Comparison of ENCODE assay signal across 21 cellular contexts in genomic region chr20:24753136-24753535, GRCh38.
A peak's percentile ranks its signal among the peaks of the same experiment; 100 is the strongest.
DNase-seq lines count a peak whose midpoint lies in the region; ATAC-seq and TF ChIP-seq lines count a peak whose summit lies in the region.
"Had no signal": no experiment of that assay in that cellular context is flagged by ENCODE, and none has a peak within 500 bp of the region (broad histone marks: within the 10 kb centered on the region; RNA-seq: fewer than 3 reads in every experiment).

No MANE protein-coding gene starts in this region.

- no peak for TF ChIP-seq CTCF in type B pancreatic cell (conservative IDR thresholded peaks at IDR 0.05)

- H3K27ac Mint-ChIP-seq in activated CD8-positive, alpha-beta memory T cell treated with anti-CD3 and anti-CD28 coated beads, Interleukin-2, amount 10 ng/mL, durations not matched to agents 7 days and 5 days = no peak overlapping the region
- H3K27ac Mint-ChIP-seq in type B pancreatic cell = no peak overlapping the region
- H3K27ac Mint-ChIP-seq: CD14-positive monocyte had no signal

- H3K4me1 Mint-ChIP-seq in activated CD8-positive, alpha-beta memory T cell treated with anti-CD3 and anti-CD28 coated beads, Interleukin-2, amount 10 ng/mL, durations not matched to agents 7 days and 5 days = no peaks in the 10 kb centered on the region
- peaks cover 25% of the 10 kb centered on the region for H3K4me1 Mint-ChIP-seq in type B pancreatic cell (ENCODE audit: unreplicated experiment)
- H3K4me1 Mint-ChIP-seq: CD14-positive monocyte had no signal

- no peak for ATAC-seq in activated CD8-positive, alpha-beta memory T cell treated with anti-CD3 and anti-CD28 coated beads, Interleukin-2, amount 10 ng/mL, durations not matched to agents 7 days and 5 days
- no peak for ATAC-seq in left lobe of liver
- no peak for ATAC-seq in GM18517 (IDR thresholded peaks at IDR 0.05; ENCODE audit: unreplicated experiment)
- no peak for ATAC-seq in HG02885 (IDR thresholded peaks at IDR 0.05; ENCODE audit: poor library complexity, unreplicated experiment)

- DNase-seq in activated CD8-positive, alpha-beta memory T cell treated with anti-CD3 and anti-CD28 coated beads, Interleukin-2, amount 10 ng/mL, durations not matched to agents 7 days and 5 days = peak; percentile 5
- DNase-seq in activated CD8-positive, alpha-beta memory T cell treated with anti-CD3 and anti-CD28 coated beads, Interleukin-2, amount 50 U/mL, for 4 hours = no peak
- DNase-seq in Jurkat, Clone E6-1 (ENCODE audit: low read depth, low spot score) = peak; percentile 25
- peak; percentile 28 for DNase-seq in left lobe of liver (ENCODE audit: low spot score)
- peak; percentile 25 for DNase-seq in type B pancreatic cell (ENCODE audit: extremely low spot score, unreplicated experiment)
- DNase-seq in medulla oblongata (ENCODE audit: extremely low spot score) = no peak
- DNase-seq: AML-193, DMS53, EL, GF-D8, Kasumi-1, NCI-H187, NCI-H2227 treated with DMSO at 0.1 percent for 48 hours, NCI-H510A, PC-9, RPMI8226, SHP77 treated with DMSO at 0.1 percent for 48 hours had no signal

- no peak overlapping the region for H3K4me3 ChIP-seq in Jurkat, Clone E6-1 (ENCODE audit: low read length)
- H3K4me3 ChIP-seq: PC-9, SK-N-MC had no signal

- CTCF ChIA-PET in activated CD8-positive, alpha-beta memory T cell treated with anti-CD3 and anti-CD28 coated beads, Interleukin-2, amount 10 ng/mL, durations not matched to agents 7 days and 5 days (lab: Charles Lee) = no interaction called here

- no peak overlapping the region for H3K4me3 Mint-ChIP-seq in activated CD8-positive, alpha-beta memory T cell treated with anti-CD3 and anti-CD28 coated beads, Interleukin-2, amount 10 ng/mL, durations not matched to agents 7 days and 5 days
- no peak overlapping the region for H3K4me3 Mint-ChIP-seq in type B pancreatic cell
- H3K4me3 Mint-ChIP-seq: CD14-positive monocyte had no signal

- no peaks in the 10 kb centered on the region for H3K9me3 Mint-ChIP-seq in activated CD8-positive, alpha-beta memory T cell treated with anti-CD3 and anti-CD28 coated beads, Interleukin-2, amount 10 ng/mL, durations not matched to agents 7 days and 5 days (ENCODE audit: low read depth)
- H3K9me3 Mint-ChIP-seq in type B pancreatic cell = no peaks in the 10 kb centered on the region

- H3K36me3 Mint-ChIP-seq in activated CD8-positive, alpha-beta memory T cell treated with anti-CD3 and anti-CD28 coated beads, Interleukin-2, amount 10 ng/mL, durations not matched to agents 7 days and 5 days = no peaks in the 10 kb centered on the region
- H3K36me3 Mint-ChIP-seq in type B pancreatic cell = no peaks in the 10 kb centered on the region
- H3K36me3 Mint-ChIP-seq: CD14-positive monocyte had no signal

- peaks cover 36% of the 10 kb centered on the region for H3K27me3 Mint-ChIP-seq in activated CD8-positive, alpha-beta memory T cell treated with anti-CD3 and anti-CD28 coated beads, Interleukin-2, amount 10 ng/mL, durations not matched to agents 7 days and 5 days
- no peaks in the 10 kb centered on the region for H3K27me3 Mint-ChIP-seq in type B pancreatic cell

Comparison
In these comparisons a context has a peak if more than half of its experiments do, and no peak if none do; other contexts are left out.
1. DNase-seq: peak in activated CD8-positive, alpha-beta memory T cell treated with anti-CD3 and anti-CD28 coated beads, Interleukin-2, amount 10 ng/mL, durations not matched to agents 7 days and 5 days (single experiment), Jurkat, Clone E6-1 (single experiment), left lobe of liver (single experiment) and type B pancreatic cell (single experiment); none in activated CD8-positive, alpha-beta memory T cell treated with anti-CD3 and anti-CD28 coated beads, Interleukin-2, amount 50 U/mL, for 4 hours (single experiment) and medulla oblongata (single experiment).